Comparison of ENCODE assay signal across 34 cellular contexts in the genomic region with DNA sequence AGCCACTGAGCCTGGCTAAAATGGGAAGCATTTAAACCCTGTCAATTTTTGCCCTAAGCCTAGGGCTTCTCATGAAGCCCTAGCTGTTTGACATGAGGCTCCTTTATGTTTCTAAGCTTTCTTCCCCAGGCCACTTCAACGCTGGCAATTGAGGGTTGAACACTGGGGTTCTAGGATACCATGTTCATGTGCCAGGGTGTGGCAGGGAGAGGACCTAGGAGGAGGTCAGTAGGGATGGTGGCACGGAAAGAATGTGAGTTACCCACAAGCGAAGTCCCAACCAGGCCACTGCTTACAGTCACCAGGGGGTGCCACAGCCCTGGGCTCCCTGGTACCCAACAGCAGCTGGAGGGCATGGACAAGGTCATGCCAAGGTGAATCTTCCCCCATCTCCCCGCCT.
"Had no signal": no experiment of that assay in that cellular context is flagged by ENCODE, and none has a peak within 500 bp of the region (broad histone marks: within the 10 kb centered on the region; RNA-seq: fewer than 3 reads in every experiment).

No MANE protein-coding gene starts in this region.

- H3K27ac ChIP-seq: adrenal gland, esophagus squamous epithelium, gastroesophageal sphincter, WERI-Rb-1 had no signal

- H3K36me3 Mint-ChIP-seq: activated CD8-positive, alpha-beta memory T cell treated with anti-CD3 and anti-CD28 coated beads, Interleukin-2, amount 10 ng/mL, durations not matched to agents 7 days and 5 days; activated naive CD4-positive, alpha-beta T cell treated with anti-CD3 and anti-CD28 coated beads, Interleukin-2, amount 50 U/mL, for 24 hours; activated naive CD8-positive, alpha-beta T cell treated with anti-CD3 and anti-CD28 coated beads for 36 hours had no signal

- H3K9me3 ChIP-seq: adrenal gland, body of pancreas, esophagus squamous epithelium, gastroesophageal sphincter had no signal

- H3K4me1 ChIP-seq: adrenal gland, body of pancreas, esophagus squamous epithelium, gastroesophageal sphincter had no signal

- H3K4me3 Mint-ChIP-seq: activated B cell treated with CpG ODN at 0.5 μM for 24 hours; activated CD8-positive, alpha-beta memory T cell treated with anti-CD3 and anti-CD28 coated beads, Interleukin-2, amount 10 ng/mL, durations not matched to agents 7 days and 5 days; activated CD8-positive, alpha-beta T cell treated with anti-CD3 and anti-CD28 coated beads, Interleukin-2, amount 10 ng/mL, durations not matched to agents 7 days and 5 days; activated naive CD4-positive, alpha-beta T cell treated with anti-CD3 and anti-CD28 coated beads for 36 hours; activated naive CD4-positive, alpha-beta T cell treated with anti-CD3 and anti-CD28 coated beads, Interleukin-2, amount 50 U/mL, for 24 hours; activated naive CD8-positive, alpha-beta T cell treated with anti-CD3 and anti-CD28 coated beads for 36 hours; activated naive CD8-positive, alpha-beta T cell treated with anti-CD3 and anti-CD28 coated beads, Interleukin-2, amount 50 U/mL, for 24 hours; activated T-helper 1 cell treated with anti-CD3 and anti-CD28 coated beads, Interleukin-12 subunit alpha, Interleukin-12 subunit beta, Interleukin-2, Interleukin-4 antibody, amounts not matched to agents 30 ng/mL and 10 ng/mL and 1 ng/mL, durations not matched to agents 14 hours and 24 hours and 36 hours; effector memory CD8-positive, alpha-beta T cell; T-helper 17 cell; T-helper 2 cell treated with Interferon-gamma antibody and Interleukin-4, amounts not matched to agents 5 μg/mL and 100 μg/mL, for 36 hours had no signal

- H3K36me3 ChIP-seq: adrenal gland, esophagus squamous epithelium, gastroesophageal sphincter, WERI-Rb-1 had no signal

- ATAC-seq: activated CD4-positive, CD25-positive, alpha-beta regulatory T cell treated with anti-CD3 and anti-CD28 coated beads, Interleukin-2, amount 50 U/mL, for 24 hours; activated CD8-positive, alpha-beta memory T cell treated with anti-CD3 and anti-CD28 coated beads, Interleukin-2, amount 10 ng/mL, durations not matched to agents 7 days and 5 days; activated CD8-positive, alpha-beta T cell treated with anti-CD3 and anti-CD28 coated beads, Interleukin-2, amount 10 ng/mL, durations not matched to agents 7 days and 5 days; activated naive CD8-positive, alpha-beta T cell treated with anti-CD3 and anti-CD28 coated beads, Interleukin-2, amount 50 U/mL, for 24 hours; body of pancreas; effector memory CD8-positive, alpha-beta T cell; gastroesophageal sphincter; T-helper 17 cell had no signal

- H3K4me1 Mint-ChIP-seq: activated B cell treated with CpG ODN at 0.5 μM for 24 hours; activated CD8-positive, alpha-beta memory T cell treated with anti-CD3 and anti-CD28 coated beads, Interleukin-2, amount 10 ng/mL, durations not matched to agents 7 days and 5 days; activated naive CD4-positive, alpha-beta T cell treated with anti-CD3 and anti-CD28 coated beads, Interleukin-2, amount 50 U/mL, for 24 hours; activated naive CD8-positive, alpha-beta T cell treated with anti-CD3 and anti-CD28 coated beads for 36 hours; activated naive CD8-positive, alpha-beta T cell treated with anti-CD3 and anti-CD28 coated beads, Interleukin-2, amount 50 U/mL, for 24 hours; T-helper 17 cell had no signal

- DNase-seq: activated B cell treated with CpG ODN at 0.5 μM for 24 hours; activated CD4-positive, alpha-beta T cell treated with anti-CD3 and anti-CD28 coated beads for 48 hours; activated CD4-positive, alpha-beta T cell treated with anti-CD3 and anti-CD28 coated beads, Interleukin-2, amount 50 U/mL, for 1 hour; activated CD4-positive, alpha-beta T cell treated with anti-CD3 and anti-CD28 coated beads, Interleukin-2, amount 50 U/mL, for 48 hours; activated CD8-positive, alpha-beta memory T cell treated with anti-CD3 and anti-CD28 coated beads, Interleukin-2, amount 10 ng/mL, durations not matched to agents 7 days and 5 days; activated CD8-positive, alpha-beta memory T cell treated with anti-CD3 and anti-CD28 coated beads, Interleukin-2, amount 50 U/mL, for 4 hours; activated CD8-positive, alpha-beta T cell treated with anti-CD3 and anti-CD28 coated beads, Interleukin-2, amount 10 ng/mL, durations not matched to agents 7 days and 5 days; activated effector memory CD4-positive, alpha-beta T cell treated with anti-CD3 and anti-CD28 coated beads, Interleukin-2, amount 50 U/mL, for 16 hours; activated naive CD4-positive, alpha-beta T cell treated with anti-CD3 and anti-CD28 coated beads for 36 hours; activated naive CD8-positive, alpha-beta T cell treated with anti-CD3 and anti-CD28 coated beads for 36 hours; activated naive CD8-positive, alpha-beta T cell treated with anti-CD3 and anti-CD28 coated beads, Interleukin-2, amount 50 U/mL, for 24 hours; activated T-cell treated with anti-CD3 and anti-CD28 coated beads, Interleukin-2, amount 50 U/mL, for 1 hour; activated T-cell treated with anti-CD3 and anti-CD28 coated beads, Interleukin-2, amount 50 U/mL, for 48 hours; adrenal gland; amygdala; aorta; body of pancreas; caudate nucleus; cortex of kidney; dermis blood vessel endothelial cell; effector CD4-positive, alpha-beta T cell; effector memory CD8-positive, alpha-beta T cell; esophagus squamous epithelium; foreskin melanocyte; T-helper 1 cell; T-helper 17 cell; T1000; WERI-Rb-1 had no signal

- H3K9me3 Mint-ChIP-seq: activated naive CD4-positive, alpha-beta T cell treated with anti-CD3 and anti-CD28 coated beads for 36 hours; activated naive CD4-positive, alpha-beta T cell treated with anti-CD3 and anti-CD28 coated beads, Interleukin-2, amount 50 U/mL, for 24 hours; activated naive CD8-positive, alpha-beta T cell treated with anti-CD3 and anti-CD28 coated beads for 36 hours; activated naive CD8-positive, alpha-beta T cell treated with anti-CD3 and anti-CD28 coated beads, Interleukin-2, amount 50 U/mL, for 24 hours; activated T-helper 1 cell treated with anti-CD3 and anti-CD28 coated beads, Interleukin-12 subunit alpha, Interleukin-12 subunit beta, Interleukin-2, Interleukin-4 antibody, amounts not matched to agents 30 ng/mL and 10 ng/mL and 1 ng/mL, durations not matched to agents 14 hours and 24 hours and 36 hours; activated T-helper 2 cell treated with anti-CD3 and anti-CD28 coated beads, Interferon-gamma antibody, Interleukin-2, Interleukin-4, amounts not matched to agents 10 μg/mL and 5 μg/mL and 100 μg/mL, durations not matched to agents 14 hours and 24 hours and 36 hours; effector memory CD8-positive, alpha-beta T cell; T-helper 2 cell treated with Interferon-gamma antibody and Interleukin-4, amounts not matched to agents 5 μg/mL and 100 μg/mL, for 36 hours had no signal

- H3K4me3 ChIP-seq: adrenal gland, body of pancreas, esophagus squamous epithelium, gastroesophageal sphincter had no signal

- H3K27me3 ChIP-seq: adrenal gland, body of pancreas had no signal

- H3K27me3 Mint-ChIP-seq: activated CD8-positive, alpha-beta memory T cell treated with anti-CD3 and anti-CD28 coated beads, Interleukin-2, amount 10 ng/mL, durations not matched to agents 7 days and 5 days had no signal

- H3K27ac Mint-ChIP-seq: activated B cell treated with CpG ODN at 0.5 μM for 24 hours; activated CD8-positive, alpha-beta memory T cell treated with anti-CD3 and anti-CD28 coated beads, Interleukin-2, amount 10 ng/mL, durations not matched to agents 7 days and 5 days; activated CD8-positive, alpha-beta T cell treated with anti-CD3 and anti-CD28 coated beads, Interleukin-2, amount 10 ng/mL, durations not matched to agents 7 days and 5 days; activated naive CD4-positive, alpha-beta T cell treated with anti-CD3 and anti-CD28 coated beads for 36 hours; activated naive CD4-positive, alpha-beta T cell treated with anti-CD3 and anti-CD28 coated beads, Interleukin-2, amount 50 U/mL, for 24 hours; activated naive CD8-positive, alpha-beta T cell treated with anti-CD3 and anti-CD28 coated beads for 36 hours; activated naive CD8-positive, alpha-beta T cell treated with anti-CD3 and anti-CD28 coated beads, Interleukin-2, amount 50 U/mL, for 24 hours; activated T-helper 1 cell treated with anti-CD3 and anti-CD28 coated beads, Interleukin-12 subunit alpha, Interleukin-12 subunit beta, Interleukin-2, Interleukin-4 antibody, amounts not matched to agents 30 ng/mL and 10 ng/mL and 1 ng/mL, durations not matched to agents 14 hours and 24 hours and 36 hours; activated T-helper 2 cell treated with anti-CD3 and anti-CD28 coated beads, Interferon-gamma antibody, Interleukin-2, Interleukin-4, amounts not matched to agents 10 μg/mL and 5 μg/mL and 100 μg/mL, durations not matched to agents 14 hours and 24 hours and 36 hours; effector memory CD8-positive, alpha-beta T cell; T-helper 17 cell; T-helper 2 cell treated with Interferon-gamma antibody and Interleukin-4, amounts not matched to agents 5 μg/mL and 100 μg/mL, for 36 hours had no signal
